ENCODE assay signal across 9 cellular contexts in the genomic region with DNA sequence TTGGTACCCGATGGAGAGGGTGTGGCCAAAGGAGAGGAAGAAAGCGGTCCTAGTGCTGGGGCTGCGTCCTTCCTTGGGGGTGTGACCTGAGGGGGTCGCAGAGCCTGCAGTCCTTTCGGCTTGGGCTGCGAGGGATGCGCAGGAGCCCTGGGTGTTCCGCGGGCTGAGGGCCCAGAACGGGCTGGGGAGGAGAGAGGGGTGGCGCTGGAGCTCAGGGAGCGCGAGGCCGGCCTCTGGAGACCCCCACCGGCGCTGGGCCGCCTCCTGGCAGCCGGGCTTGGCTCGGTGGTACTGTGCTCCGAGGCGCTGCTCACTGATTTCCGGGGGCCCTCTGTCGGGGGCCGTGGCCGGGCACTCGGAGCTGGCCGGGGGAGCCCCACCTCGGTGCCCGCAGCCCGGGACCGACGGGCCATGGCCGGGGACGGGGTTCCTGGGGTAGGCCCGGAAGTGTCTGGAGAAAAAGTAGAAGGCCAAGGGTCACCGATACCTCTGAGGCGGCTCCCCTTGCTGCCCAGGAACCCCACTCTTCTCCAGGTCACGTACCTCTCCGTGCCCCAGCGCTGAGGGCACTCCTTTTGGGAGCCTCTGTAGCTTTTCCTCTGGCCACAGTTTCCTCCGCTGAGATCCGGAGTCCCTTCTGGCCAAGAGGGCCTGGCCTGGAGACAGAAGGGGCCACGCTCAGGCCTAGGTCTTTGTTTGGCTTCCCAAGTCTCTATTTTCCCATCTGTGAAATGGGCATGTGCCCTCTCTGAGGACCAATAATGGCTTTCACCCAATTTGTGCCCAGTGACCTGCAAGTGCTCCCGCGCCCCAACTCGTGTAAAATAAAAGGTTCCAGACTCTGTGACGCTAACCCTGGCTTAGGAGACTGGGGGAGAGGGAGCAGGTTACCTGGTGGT. TPM values are rescaled to one million over a fixed set of nuclear protein-coding genes. Genes with fewer than 3 reads are reported as not detected.
DNase-seq lines count a peak whose midpoint lies in the region; ATAC-seq and TF ChIP-seq lines count a peak whose summit lies in the region.
"Had no signal": no experiment of that assay in that cellular context is flagged by ENCODE, and none has a peak within 500 bp of the region (broad histone marks: within the 10 kb centered on the region; RNA-seq: fewer than 3 reads in every experiment).

No MANE protein-coding gene starts in this region.

- H3K79me2 ChIP-seq in GM23248 (ENCODE audit: insufficient read depth) = no peaks in the 10 kb centered on the region
- H3K79me2 ChIP-seq in PC-9 (ENCODE audit: low read depth) = no peaks in the 10 kb centered on the region
- no peaks in the 10 kb centered on the region for H3K79me2 ChIP-seq in parathyroid adenoma

- H3K4me1 ChIP-seq in GM23248 (ENCODE audit: insufficient read depth) (no peaks in the 10 kb centered on the region; the same call in 1 of the 2 replicates), PC-9 (replicated peaks; ENCODE audit: insufficient read depth) (peaks cover 29% of the 10 kb centered on the region), parathyroid adenoma (peaks cover 10% of the 10 kb centered on the region)

- no peaks in the 10 kb centered on the region for H3K9me3 ChIP-seq in GM23248 (ENCODE audit: low read depth)
- no peaks in the 10 kb centered on the region for H3K9me3 ChIP-seq in PC-9 (ENCODE audit: insufficient read depth, low read depth)
- no peaks in the 10 kb centered on the region for H3K9me3 ChIP-seq in parathyroid adenoma (ENCODE audit: control insufficient read depth, low read length)
- H3K9me3 ChIP-seq: testis had no signal

- POLR2A ChIA-PET in PC-9 (lab: Charles Lee; ENCODE audit: unreplicated experiment) = interaction anchor here (1.0 kb wide), 1 partner anchor 47 kb away, joined by 8 read pairs; the partner anchor contains the start of gene SNAPC2

- H4K20me1 ChIP-seq in GM23248 (ENCODE audit: insufficient read depth) (no peaks in the 10 kb centered on the region), PC-9 (ENCODE audit: insufficient read depth) (no peaks in the 10 kb centered on the region)

- H2AFZ ChIP-seq in GM23248 (no peak overlapping the region), PC-9 (no peak overlapping the region), parathyroid adenoma (no peak overlapping the region)

- in situ Hi-C loops in GM23248 (cut with MboI) = no loop called here

- ATAC-seq in HG03139 (IDR thresholded peaks at IDR 0.05; ENCODE audit: unreplicated experiment) (no peak), GM21723 (IDR thresholded peaks at IDR 0.05; ENCODE audit: unreplicated experiment) (no peak)

- peak overlapping the region; percentile 39 for H3K4me2 ChIP-seq in GM23248 (ENCODE audit: unreplicated experiment)
- H3K4me2 ChIP-seq in PC-9 = peak overlapping the region; percentile 19; the same call in 1 of the 2 replicates
- peak overlapping the region; percentile 34 for H3K4me2 ChIP-seq in parathyroid adenoma (ENCODE audit: low read length)

- TF ChIP-seq CTCF in PC-9 (conservative IDR thresholded peaks at IDR 0.05) (no peak), fibroblast of the aortic adventitia (IDR thresholded peaks at IDR 0.05; ENCODE audit: insufficient read depth, low read length) (no peak), parathyroid adenoma (IDR thresholded peaks at IDR 0.05) (no peak)

- H3K27ac ChIP-seq in GM23248 (no peak overlapping the region), PC-9 (no peak overlapping the region), parathyroid adenoma (no peak overlapping the region)
- H3K27ac ChIP-seq: testis had no signal

- intact Hi-C loops in PC-9 (cut with micrococcal nuclease; ENCODE audit: unreplicated experiment) = loop anchor here (2.0 kb wide), 1 partner anchor 42 kb away; the partner anchor contains the start of gene EVI5L

- CTCF ChIA-PET in PC-9 (lab: Charles Lee) = no interaction called here

- peaks cover 14% of the 10 kb centered on the region for H3F3A ChIP-seq in GM23248 (ENCODE audit: insufficient read depth)
- peaks cover 40% of the 10 kb centered on the region for H3F3A ChIP-seq in PC-9 (ENCODE audit: insufficient read depth, low read depth)

- H3K9me2 ChIP-seq in GM23248 (ENCODE audit: insufficient read depth) (no peaks in the 10 kb centered on the region), PC-9 (ENCODE audit: insufficient read depth) (no peaks in the 10 kb centered on the region)

- 39 to 65% methylated on average over 24 to 46 of the region's 47 CpGs for WGBS in GM23248 (ENCODE audit: low coverage in 1 of 2, low lambda C conversion rate in 2 of 2, missing lambda C conversion rate in 2 of 2), 2 experiments

- DNase-seq in GM23248 (no peak), PC-9 (no peak), fibroblast of the aortic adventitia (ENCODE audit: low read depth) (no peak), NAMALWA (ENCODE audit: low spot score) (no peak)

- H3K27me3 ChIP-seq in GM23248 (replicated peaks; ENCODE audit: insufficient read depth) = peaks cover 22% of the 10 kb centered on the region
- H3K27me3 ChIP-seq in PC-9 (ENCODE audit: insufficient read depth, low read depth) = no peaks in the 10 kb centered on the region
- H3K27me3 ChIP-seq in parathyroid adenoma (ENCODE audit: control insufficient read depth, insufficient read depth, low read length) = no peaks in the 10 kb centered on the region
- H3K27me3 ChIP-seq: testis had no signal

- no peaks in the 10 kb centered on the region for H3K36me3 ChIP-seq in GM23248 (ENCODE audit: low read depth)
- H3K36me3 ChIP-seq in PC-9 (ENCODE audit: low read depth) = no peaks in the 10 kb centered on the region
- H3K36me3 ChIP-seq in parathyroid adenoma (ENCODE audit: control insufficient read depth, insufficient read depth, low read length) = no peaks in the 10 kb centered on the region

- H3K9ac ChIP-seq in GM23248 (no peak overlapping the region), parathyroid adenoma (no peak overlapping the region)

- H3K4me3 ChIP-seq in GM23248 (no peak overlapping the region), PC-9 (no peak overlapping the region), fibroblast of the aortic adventitia (ENCODE audit: low read depth, low read length) (peak overlapping the region; percentile 19), parathyroid adenoma (ENCODE audit: low read depth, low read length) (no peak overlapping the region)

- BruUV-seq in PC-9 (replicated peaks; lab: Mats Ljungman, UMichigan) = no TSS peak

RNA-seq across cellular contexts. Expression of gene PRR36, which starts 1.6 kb away (rescaled TPM):
- not detected in 2 replicates for total RNA-seq in GM23248 (2014; rRNA removed; shearing (Covaris generic))
- 0.10 TPM in 1 of 2 replicates, not detected in the other for polyA plus RNA-seq in GM23248 (2016; fragmentation: Nextera tagmentation; extraction: Ambion mirVana)
- total RNA-seq in PC-9 (2021) (12.9 and 20.3 TPM in 2 replicates), fibroblast of the aortic adventitia (ENCODE audit: low replicate concordance) (0.09 and 0.90 TPM in 2 replicates)

RNA-seq across cellular contexts. Expression of gene LRRC8E, which starts 15.8 kb away (rescaled TPM):
- 3.5 and 3.6 TPM in 2 replicates for total RNA-seq in GM23248 (2014; rRNA removed; shearing (Covaris generic))
- polyA plus RNA-seq in GM23248 (2016; fragmentation: Nextera tagmentation; extraction: Ambion mirVana) = 3.7 and 4.0 TPM in 2 replicates
- total RNA-seq in PC-9 (2021) (24.1 and 24.4 TPM in 2 replicates), fibroblast of the aortic adventitia (ENCODE audit: low replicate concordance) (2.1 and 5.2 TPM in 2 replicates)
- total RNA-seq: occipital lobe had no signal

RNA-seq across cellular contexts. Expression of gene MAP2K7, which starts 31.1 kb away (rescaled TPM):
- total RNA-seq in GM23248 (2014; rRNA removed; shearing (Covaris generic)) = 9.7 and 14.8 TPM in 2 replicates
- polyA plus RNA-seq in GM23248 (2016; fragmentation: Nextera tagmentation; extraction: Ambion mirVana) = 4.6 and 4.8 TPM in 2 replicates
- 52.4 and 54.0 TPM in 2 replicates for total RNA-seq in PC-9 (2021)
- 3.4 and 10.2 TPM in 2 replicates for total RNA-seq in fibroblast of the aortic adventitia (ENCODE audit: low replicate concordance)

RNA-seq across cellular contexts. Expression of gene TGFBR3L, which starts 42.1 kb away (rescaled TPM):
- 9.0 TPM in 1 of 2 replicates, not detected in the other for total RNA-seq in GM23248 (2014; rRNA removed; shearing (Covaris generic))
- polyA plus RNA-seq in GM23248 (2016; fragmentation: Nextera tagmentation; extraction: Ambion mirVana) = 24.3 and 30.6 TPM in 2 replicates
- 2.0 and 2.3 TPM in 2 replicates for total RNA-seq in PC-9 (2021)
- total RNA-seq in fibroblast of the aortic adventitia (ENCODE audit: low replicate concordance) = 0.99 and 1.3 TPM in 2 replicates
- total RNA-seq: occipital lobe had no signal

RNA-seq across cellular contexts. Expression of gene EVI5L, which starts 42.5 kb away (rescaled TPM):
- 24.3 and 26.8 TPM in 2 replicates for total RNA-seq in GM23248 (2014; rRNA removed; shearing (Covaris generic))
- 6.9 and 8.4 TPM in 2 replicates for polyA plus RNA-seq in GM23248 (2016; fragmentation: Nextera tagmentation; extraction: Ambion mirVana)
- 13.1 and 19.2 TPM in 2 replicates for total RNA-seq in PC-9 (2021)
- total RNA-seq in fibroblast of the aortic adventitia (ENCODE audit: low replicate concordance) = 16.6 and 22.3 TPM in 2 replicates
